Comparison of ENCODE assay signal across 16 cellular contexts in the genomic region with DNA sequence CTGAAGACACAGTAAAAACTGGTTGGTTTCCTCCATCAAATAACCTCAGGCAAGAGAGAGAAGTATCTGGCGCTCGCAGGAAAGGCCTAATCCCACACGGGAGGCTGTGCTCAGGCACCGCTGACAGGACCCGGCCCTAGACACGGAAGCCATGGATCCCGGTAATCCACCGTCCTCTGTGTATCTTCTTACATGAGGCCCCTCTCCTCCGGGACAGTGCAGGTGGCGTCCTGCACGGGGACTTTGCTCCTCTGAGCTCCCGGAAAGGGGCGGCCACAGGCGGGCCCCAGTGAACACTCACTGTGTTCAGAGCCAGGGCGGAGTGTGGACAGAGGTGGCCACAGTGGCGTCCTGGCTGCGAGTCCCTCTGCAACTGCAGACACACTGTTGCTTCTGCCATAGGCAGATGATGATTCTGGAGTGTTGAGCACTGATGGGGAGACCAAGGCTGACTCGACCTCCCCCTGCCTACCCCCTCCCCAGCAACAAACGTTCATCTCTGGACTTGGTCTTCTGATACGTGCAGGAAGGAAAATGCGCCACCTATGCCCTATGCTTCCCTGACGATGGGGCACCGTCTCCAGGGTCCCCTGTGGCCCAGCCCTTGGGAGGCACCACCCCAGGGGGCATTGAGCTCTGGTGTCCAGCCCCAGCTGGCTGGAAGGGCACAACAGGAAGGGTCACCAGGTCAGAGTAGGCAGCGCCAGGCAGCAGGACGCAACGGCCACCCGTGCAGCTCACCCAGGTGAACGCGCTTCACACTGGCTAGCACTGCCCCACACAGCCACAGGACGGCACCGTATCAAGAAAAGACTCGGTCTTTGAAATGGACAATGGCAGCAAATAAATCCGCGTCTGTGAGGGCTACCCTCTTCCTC.
DNase-seq lines count a peak whose midpoint lies in the region; ATAC-seq and TF ChIP-seq lines count a peak whose summit lies in the region.
"Had no signal": no experiment of that assay in that cellular context is flagged by ENCODE, and none has a peak within 500 bp of the region (broad histone marks: within the 10 kb centered on the region; RNA-seq: fewer than 3 reads in every experiment).

No MANE protein-coding gene starts in this region.

- H3K4me3 Mint-ChIP-seq in CD4-positive, alpha-beta memory T cell: peak overlapping the region in 7 of 8 donors; percentile 43 to 94 (median 85)
- peak overlapping the region; percentile 86 for H3K4me3 Mint-ChIP-seq in T-helper 17 cell

- intact Hi-C loops in CD4-positive, alpha-beta memory T cell (cut with micrococcal nuclease): no loop called here
- intact Hi-C loops in ovary (cut with DNase I) (no loop called here), adrenal gland (cut with DNase I) (no loop called here)

- TF ChIP-seq CTCF in ovary (IDR thresholded peaks at IDR 0.05): no peak
- no peak for TF ChIP-seq CTCF in adrenal gland (IDR thresholded peaks at IDR 0.05)

- H3K9me3 Mint-ChIP-seq in CD4-positive, alpha-beta memory T cell: peaks cover 0 to 2% (median 0%) of the 10 kb centered on the region in 8 donors

- peaks cover 20 to 70% (median 55%) of the 10 kb centered on the region in 10 experiments for H3K4me1 ChIP-seq in BLaER1 treated with 17β-estradiol and CSF1 and Interleukin-3, amounts not matched to agents 10 nM and 100 nM
- peaks cover 15% of the 10 kb centered on the region for H3K4me1 ChIP-seq in CD4-positive, alpha-beta memory T cell (ENCODE audit: insufficient read depth, low read length)
- peaks cover 24 to 37% of the 10 kb centered on the region in 2 donors for H3K4me1 ChIP-seq in mucosa of rectum (ENCODE audit: control insufficient read depth in 2 of 2, insufficient read depth in 2 of 2, low read length in 2 of 2)
- peaks cover 3% of the 10 kb centered on the region for H3K4me1 ChIP-seq in ovary (ENCODE audit: insufficient read depth)
- H3K4me1 ChIP-seq in adrenal gland (replicated peaks in 1 of 2): no peaks in the 10 kb centered on the region
- H3K4me1 ChIP-seq: BE2C, esophagus muscularis mucosa, psoas muscle had no signal

- H3K27ac Mint-ChIP-seq in CD4-positive, alpha-beta memory T cell: peak overlapping the region in 3 of 7 donors; percentile 35 to 95 (median 94)
- H3K27ac Mint-ChIP-seq in T-helper 17 cell: peak overlapping the region; percentile 94

- no peaks in the 10 kb centered on the region for H3K36me3 Mint-ChIP-seq in CD4-positive, alpha-beta memory T cell
- no peaks in the 10 kb centered on the region for H3K36me3 Mint-ChIP-seq in T-helper 17 cell (ENCODE audit: low read depth)

- H3K27ac ChIP-seq in BLaER1 treated with 17β-estradiol and CSF1 and Interleukin-3, amounts not matched to agents 10 nM and 100 nM: peak overlapping the region in 1 of 11 experiments; percentile 92; a peak in 1 of 22 replicates
- no peak overlapping the region for H3K27ac ChIP-seq in CD4-positive, alpha-beta memory T cell (ENCODE audit: low read depth, low read length)
- peak overlapping the region; percentile 48 to 78 for H3K27ac ChIP-seq in mucosa of rectum (ENCODE audit: low read depth in 2 of 2, low read length in 2 of 2)
- no peak overlapping the region for H3K27ac ChIP-seq in ovary
- no peak overlapping the region for H3K27ac ChIP-seq in adrenal gland
- H3K27ac ChIP-seq: esophagus muscularis mucosa, psoas muscle had no signal

- POLR2A ChIA-PET in CD4-positive, alpha-beta memory T cell (lab: Charles Lee; ENCODE audit: partially characterized antibody): no interaction called here

- no peaks in the 10 kb centered on the region for H3K27me3 Mint-ChIP-seq in CD4-positive, alpha-beta memory T cell
- H3K27me3 Mint-ChIP-seq in T-helper 17 cell: no peaks in the 10 kb centered on the region

- peaks cover 2 to 10% (median 6%) of the 10 kb centered on the region in 11 experiments; a peak in 21 of 22 replicates for H3K9me3 ChIP-seq in BLaER1 treated with 17β-estradiol and CSF1 and Interleukin-3, amounts not matched to agents 10 nM and 100 nM (replicated peaks in 1 of 11)
- H3K9me3 ChIP-seq in CD4-positive, alpha-beta memory T cell (ENCODE audit: control insufficient read depth in 1 of 2, low read length in 2 of 2): no peaks in the 10 kb centered on the region
- H3K9me3 ChIP-seq in T-helper 17 cell (ENCODE audit: control insufficient read depth, low read length, poor library complexity, severe bottlenecking): no peaks in the 10 kb centered on the region
- H3K9me3 ChIP-seq in mucosa of rectum (ENCODE audit: control insufficient read depth in 2 of 2, low read length in 2 of 2): no peaks in the 10 kb centered on the region
- H3K9me3 ChIP-seq in ovary: no peaks in the 10 kb centered on the region
- H3K9me3 ChIP-seq in adrenal gland (replicated peaks in 1 of 3): no peaks in the 10 kb centered on the region
- H3K9me3 ChIP-seq: BE2C, psoas muscle, upper lobe of left lung had no signal

- peaks cover 0 to 7% (median 0%) of the 10 kb centered on the region in 11 experiments; a peak in 3 of 22 replicates for H3K36me3 ChIP-seq in BLaER1 treated with 17β-estradiol and CSF1 and Interleukin-3, amounts not matched to agents 10 nM and 100 nM
- no peaks in the 10 kb centered on the region for H3K36me3 ChIP-seq in CD4-positive, alpha-beta memory T cell (ENCODE audit: insufficient read depth, low read length)
- no peaks in the 10 kb centered on the region for H3K36me3 ChIP-seq in mucosa of rectum (ENCODE audit: control insufficient read depth in 2 of 2, insufficient read depth in 2 of 2, low read length in 2 of 2)
- no peaks in the 10 kb centered on the region for H3K36me3 ChIP-seq in ovary
- H3K36me3 ChIP-seq in adrenal gland (replicated peaks in 1 of 2): no peaks in the 10 kb centered on the region
- H3K36me3 ChIP-seq: BE2C, upper lobe of left lung had no signal

- H3K4me3 ChIP-seq in BLaER1 treated with 17β-estradiol and CSF1 and Interleukin-3, amounts not matched to agents 10 nM and 100 nM: no peak overlapping the region
- no peak overlapping the region for H3K4me3 ChIP-seq in CD4-positive, alpha-beta memory T cell (ENCODE audit: low read length in 2 of 2)
- H3K4me3 ChIP-seq in mucosa of rectum (ENCODE audit: low read length in 2 of 2): peak overlapping the region in 1 of 2 donors; percentile 48
- no peak overlapping the region for H3K4me3 ChIP-seq in ovary
- H3K4me3 ChIP-seq in adrenal gland: no peak overlapping the region

- peak overlapping the region in 9 of 11 experiments; percentile 78 to 99 (median 92); a peak in 15 of 22 replicates for H3K4me2 ChIP-seq in BLaER1 treated with 17β-estradiol and CSF1 and Interleukin-3, amounts not matched to agents 10 nM and 100 nM

- H4K20me1 ChIP-seq in BLaER1 treated with 17β-estradiol and CSF1 and Interleukin-3, amounts not matched to agents 10 nM and 100 nM: no peaks in the 10 kb centered on the region

- WGBS in ovary, 3 donors: 91 to 92% (median 92%) methylated on average over 34 of the region's 34 CpGs
- WGBS in adrenal gland, 4 donors: 85 to 94% (median 87%) methylated on average over 21 to 34 of the region's 34 CpGs

- H3K27me3 ChIP-seq in BLaER1 treated with 17β-estradiol and CSF1 and Interleukin-3, amounts not matched to agents 10 nM and 100 nM: peaks cover 0 to 19% (median 4%) of the 10 kb centered on the region in 11 experiments; a peak in 12 of 22 replicates
- no peaks in the 10 kb centered on the region for H3K27me3 ChIP-seq in CD4-positive, alpha-beta memory T cell (ENCODE audit: insufficient read depth, low read length)
- H3K27me3 ChIP-seq in mucosa of rectum (ENCODE audit: control insufficient read depth in 2 of 2, insufficient read depth in 2 of 2, low read length in 2 of 2) (no peaks in the 10 kb centered on the region), ovary (no peaks in the 10 kb centered on the region), adrenal gland (no peaks in the 10 kb centered on the region)
- H3K27me3 ChIP-seq: BE2C, upper lobe of left lung had no signal

- no peak for ATAC-seq in T-helper 17 cell
- ATAC-seq in GM21381 (IDR thresholded peaks at IDR 0.05; ENCODE audit: unreplicated experiment): no peak

- H3K9ac ChIP-seq in BLaER1 treated with 17β-estradiol and CSF1 and Interleukin-3, amounts not matched to agents 10 nM and 100 nM: no peak overlapping the region
- peak overlapping the region in 1 of 2 donors; percentile 30 for H3K9ac ChIP-seq in mucosa of rectum (ENCODE audit: low read depth in 1 of 2, low read length in 2 of 2)

- no peak for DNase-seq in CD4-positive, alpha-beta memory T cell
- no peak for DNase-seq in T-helper 17 cell
- no peak for DNase-seq in ovary
- DNase-seq in adrenal gland: no peak
- no peak for DNase-seq in cerebellum (ENCODE audit: low spot score)
- DNase-seq: activated naive CD4-positive, alpha-beta T cell treated with anti-CD3 and anti-CD28 coated beads for 36 hours; BE2C; GOT3; NCI-H1417; NCI-H748 treated with DMSO at 0.1 percent for 48 hours; psoas muscle had no signal

- no peak for TF ChIP-seq EP300 in ovary (IDR thresholded peaks at IDR 0.05)

- TF ChIP-seq POLR2A in ovary (IDR thresholded peaks at IDR 0.05) (no peak), adrenal gland (IDR thresholded peaks at IDR 0.05) (no peak)

- CTCF ChIA-PET in CD4-positive, alpha-beta memory T cell (lab: Charles Lee; ENCODE audit: partially characterized antibody): no interaction called here

- peaks cover 11 to 20% (median 12%) of the 10 kb centered on the region in 4 donors for H3K4me1 Mint-ChIP-seq in CD4-positive, alpha-beta memory T cell
- peaks cover 3% of the 10 kb centered on the region for H3K4me1 Mint-ChIP-seq in T-helper 17 cell

Comparison
In these comparisons a context has a peak if more than half of its experiments do, and no peak if none do; other contexts are left out.
1. H3K27ac ChIP-seq: peak in mucosa of rectum (2 of 2); none in CD4-positive, alpha-beta memory T cell (single experiment), ovary (0 of 2) and adrenal gland (0 of 5).